30 cellular contexts compared by ENCODE assay signal in the genomic region with DNA sequence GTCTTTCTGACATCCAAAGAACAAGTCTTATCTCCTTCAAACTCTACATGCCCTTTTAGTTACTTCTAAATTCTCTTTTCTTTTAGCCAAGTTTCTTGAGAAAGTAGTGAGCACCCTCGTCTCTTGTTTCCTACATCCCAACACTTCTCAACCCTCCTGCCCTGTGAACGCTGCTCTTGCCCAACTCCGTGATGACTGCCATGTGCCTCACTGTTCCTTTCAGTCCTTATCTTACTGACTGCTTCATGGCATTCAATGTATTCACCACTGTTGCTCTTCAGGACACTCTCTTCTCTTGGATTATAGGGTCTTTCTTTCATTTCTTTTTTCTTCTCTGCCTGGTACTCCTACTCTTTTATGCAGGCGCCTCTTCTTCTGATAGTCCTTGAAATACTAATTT. TPM values are rescaled to one million over a fixed set of nuclear protein-coding genes. Genes with fewer than 3 reads are reported as not detected.
"Had no signal": no experiment of that assay in that cellular context is flagged by ENCODE, and none has a peak within 500 bp of the region (broad histone marks: within the 10 kb centered on the region; RNA-seq: fewer than 3 reads in every experiment).

No MANE protein-coding gene starts in this region.

- H3K27ac ChIP-seq: stomach, suprapubic skin, testis, thoracic aorta, thyroid gland, tibial artery, tibial nerve, transverse colon, upper lobe of left lung, upper lobe of right lung, uterus, vagina had no signal

- FAIRE-seq: urothelium cell line had no signal

- DNase-seq: stimulated activated CD4-positive, alpha-beta T cell treated with anti-CD3 and anti-CD28 coated beads, Interleukin-2, amount 100 ng/mL, for 48 hours; stimulated activated CD4-positive, alpha-beta T cell treated with anti-CD3 and anti-CD28 coated beads, Interleukin-4, amount 100 ng/mL, for 1 hour; stimulated activated CD4-positive, alpha-beta T cell treated with anti-CD3 and anti-CD28 coated beads, Interleukin-4, amount 100 ng/mL, for 24 hours; stimulated activated CD4-positive, alpha-beta T cell treated with anti-CD3 and anti-CD28 coated beads, Interleukin-4, amount 100 ng/mL, for 4 hours; stimulated activated CD8-positive, alpha-beta memory T cell treated with anti-CD3 and anti-CD28 coated beads, Interleukin-4, amount 100 ng/mL, for 48 hours; stimulated activated naive B cell treated with anti-CD40 and anti-IgM and Interleukin-4, amounts not matched to agents 10 μg/mL and 1 μg/mL and 100 μg/mL, for 72 hours; stimulated activated naive CD4-positive, alpha-beta T cell; stimulated activated naive CD4-positive, alpha-beta T cell treated with Interleukin-2 at 50 U/mL for 16 hours; stimulated activated naive CD8-positive, alpha-beta T cell treated with anti-CD3 and anti-CD28 coated beads, Interleukin-15, amount 100 ng/mL, for 72 hours; stimulated activated naive CD8-positive, alpha-beta T cell treated with anti-CD3 and anti-CD28 coated beads, Interleukin-15, Interleukin-2, amounts not matched to agents 100 U/mL and 50 U/mL, for 24 hours; stomach; substantia nigra; testis; thyroid gland; tibial artery; transverse colon; trophoblast cell; upper lobe of left lung; upper lobe of right lung; uterus had no signal

- H3K27me3 ChIP-seq: stomach, suprapubic skin, testis, thyroid gland, tibial artery, tibial nerve, transverse colon, upper lobe of left lung, upper lobe of right lung, uterus, vagina had no signal

- H3K4me1 ChIP-seq: stomach, suprapubic skin, testis, thyroid gland, tibial artery, tibial nerve, transverse colon, upper lobe of left lung, upper lobe of right lung, uterus, vagina had no signal

- H3K36me3 ChIP-seq: stomach, suprapubic skin, thoracic aorta, thyroid gland, tibial artery, tibial nerve, transverse colon, upper lobe of left lung, upper lobe of right lung, uterus, vagina had no signal

- H3K9me3 ChIP-seq: suprapubic skin, testis, thoracic aorta, thyroid gland, transverse colon, upper lobe of right lung, uterus, vagina had no signal

- H3K4me3 ChIP-seq: stomach, suprapubic skin, testis, thoracic aorta, thyroid gland, tibial artery, tibial nerve, transverse colon, upper lobe of left lung, upper lobe of right lung, uterus, vagina had no signal

- ATAC-seq: stimulated activated effector memory CD8-positive, alpha-beta T cell treated with anti-CD3 and anti-CD28 coated beads, Interleukin-12 subunit alpha, Interleukin-12 subunit beta, amount 100 ng/mL, for 72 hours; stimulated activated memory B cell treated with anti-CD40 and anti-IgM and Interleukin-4, amounts not matched to agents 10 μg/mL and 1 μg/mL and 100 μg/mL, for 72 hours; stimulated activated naive B cell treated with anti-CD40 and anti-IgM and Interleukin-4, amounts not matched to agents 10 μg/mL and 1 μg/mL and 100 μg/mL, for 72 hours; stimulated activated naive CD8-positive, alpha-beta T cell treated with anti-CD3 and anti-CD28 coated beads, Interleukin-15, amount 100 ng/mL, for 72 hours; stimulated activated naive CD8-positive, alpha-beta T cell treated with anti-CD3 and anti-CD28 coated beads, Interleukin-15, Interleukin-2, amounts not matched to agents 100 U/mL and 50 U/mL, for 24 hours; upper lobe of right lung had no signal

RNA-seq across cellular contexts. Expression of gene C9, which starts 14.8 kb away (rescaled TPM):
- total RNA-seq: stomach, temporal lobe, thoracic aorta, thyroid gland, tibial nerve, transverse colon, upper lobe of right lung, ureter, urinary bladder, uterus, vagina had no signal
- polyA plus RNA-seq: stomach had no signal
